8 cellular contexts compared by ENCODE assay signal in the genomic region with DNA sequence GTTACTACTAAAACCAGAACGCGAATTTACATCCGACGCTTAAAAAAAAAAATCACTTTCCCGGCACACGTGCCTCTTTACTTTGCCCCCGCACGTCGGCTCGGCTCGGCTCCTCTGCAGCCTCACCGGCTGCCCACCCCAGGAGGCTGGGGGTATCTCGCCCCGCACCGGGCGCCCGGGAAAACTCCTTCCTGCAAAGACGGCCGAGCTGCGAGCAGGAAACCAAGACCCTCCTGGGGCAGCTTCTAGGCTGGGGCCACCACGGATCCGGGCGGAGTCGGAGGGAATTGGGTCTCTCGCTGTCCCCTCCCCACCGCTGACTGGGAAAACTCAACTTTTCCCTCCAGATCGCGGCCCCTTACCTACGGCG. TPM values are rescaled to one million over a fixed set of nuclear protein-coding genes. Genes with fewer than 3 reads are reported as not detected.
DNase-seq lines count a peak whose midpoint lies in the region; ATAC-seq and TF ChIP-seq lines count a peak whose summit lies in the region.

No MANE protein-coding gene starts in this region.

- H3K27me3 ChIP-seq in Peyer's patch: no peaks in the 10 kb centered on the region
- H3K27me3 ChIP-seq in naive thymus-derived CD4-positive, alpha-beta T cell (ENCODE audit: control insufficient read depth in 2 of 2, insufficient read depth in 2 of 2, low read length in 2 of 2): peaks cover 0 to 4% of the 10 kb centered on the region in 2 donors

- no peaks in the 10 kb centered on the region for H3K9me3 Mint-ChIP-seq in endothelial cell (ENCODE audit: unreplicated experiment)
- no peaks in the 10 kb centered on the region for H3K9me3 Mint-ChIP-seq in naive thymus-derived CD4-positive, alpha-beta T cell

- H3K4me1 ChIP-seq in Peyer's patch: peaks cover 0 to 37% (median 0%) of the 10 kb centered on the region in 4 donors
- H3K4me1 ChIP-seq in naive thymus-derived CD4-positive, alpha-beta T cell (ENCODE audit: control insufficient read depth in 2 of 2, insufficient read depth in 2 of 2, low read length in 2 of 2): no peaks in the 10 kb centered on the region

- DNase-seq in AG09309 (ENCODE audit: low read depth) (no peak), Peyer's patch (peak in 1 of 3 donors; percentile 68), endothelial cell (ENCODE audit: low spot score) (no peak)
- peak in 2 of 9 donors; percentile 8 to 33 for DNase-seq in naive thymus-derived CD4-positive, alpha-beta T cell
- no peak for DNase-seq in effector CD4-positive, alpha-beta T cell

- peaks cover 0 to 6% (median 0%) of the 10 kb centered on the region in 3 donors for H3K36me3 ChIP-seq in Peyer's patch
- H3K36me3 ChIP-seq in naive thymus-derived CD4-positive, alpha-beta T cell (ENCODE audit: control insufficient read depth in 2 of 3, insufficient read depth in 3 of 3, low read length in 3 of 3): no peaks in the 10 kb centered on the region

- H3K4me3 Mint-ChIP-seq in endothelial cell (ENCODE audit: unreplicated experiment): peak overlapping the region; percentile 99
- H3K4me3 Mint-ChIP-seq in naive thymus-derived CD4-positive, alpha-beta T cell: peak overlapping the region; percentile 74 to 95 (median 88)

- CTCF ChIA-PET in naive thymus-derived CD4-positive, alpha-beta T cell (lab: Charles Lee): no interaction called here

- intact Hi-C loops in naive thymus-derived CD4-positive, alpha-beta T cell (cut with micrococcal nuclease): loop anchor here (2.0 to 5.0 kb wide), 2 partner anchors 40 to 41 kb away; a partner anchor contains a TSS

- no peak for TF ChIP-seq POLR2A in Peyer's patch (IDR thresholded peaks at IDR 0.05)

- H3K27ac Mint-ChIP-seq in endothelial cell (ENCODE audit: unreplicated experiment): peak overlapping the region; percentile 96
- no peak overlapping the region for H3K27ac Mint-ChIP-seq in naive thymus-derived CD4-positive, alpha-beta T cell

- TF ChIP-seq CTCF in AG09309 (IDR thresholded peaks at IDR 0.05; ENCODE audit: control insufficient read depth, insufficient read depth, low read depth, low read length, missing control alignments): no peak
- TF ChIP-seq CTCF in Peyer's patch (IDR thresholded peaks at IDR 0.05): no peak
- TF ChIP-seq CTCF in endothelial cell (IDR thresholded peaks at IDR 0.05; ENCODE audit: unreplicated experiment): no peak

- POLR2A ChIA-PET in naive thymus-derived CD4-positive, alpha-beta T cell (lab: Charles Lee): no interaction called here

- H3K27ac ChIP-seq in Peyer's patch: peak overlapping the region; percentile 43 to 95 (median 87)
- H3K27ac ChIP-seq in naive thymus-derived CD4-positive, alpha-beta T cell (ENCODE audit: low read depth, low read length): no peak overlapping the region

- H3K4me3 ChIP-seq in AG09309 (ENCODE audit: control insufficient read depth, low read depth, low read length) (peak overlapping the region; percentile 74), Peyer's patch (peak overlapping the region; percentile 56 to 95 (median 74))
- peak overlapping the region; percentile 54 for H3K4me3 ChIP-seq in naive thymus-derived CD4-positive, alpha-beta T cell (ENCODE audit: low read length)

- H3K4me1 Mint-ChIP-seq in endothelial cell (ENCODE audit: unreplicated experiment): peaks cover 15% of the 10 kb centered on the region
- peaks cover 5 to 10% (median 9%) of the 10 kb centered on the region in 7 donors for H3K4me1 Mint-ChIP-seq in naive thymus-derived CD4-positive, alpha-beta T cell

- no peaks in the 10 kb centered on the region for H3K9me3 ChIP-seq in Peyer's patch
- H3K9me3 ChIP-seq in naive thymus-derived CD4-positive, alpha-beta T cell (ENCODE audit: control insufficient read depth in 2 of 3, low read length in 3 of 3): no peaks in the 10 kb centered on the region

- peaks cover 6% of the 10 kb centered on the region for H3K27me3 Mint-ChIP-seq in endothelial cell (ENCODE audit: unreplicated experiment)
- H3K27me3 Mint-ChIP-seq in naive thymus-derived CD4-positive, alpha-beta T cell: peaks cover 15 to 28% (median 18%) of the 10 kb centered on the region in 5 donors

- peaks cover 5% of the 10 kb centered on the region for H3K36me3 Mint-ChIP-seq in endothelial cell (ENCODE audit: low read depth, unreplicated experiment)
- H3K36me3 Mint-ChIP-seq in naive thymus-derived CD4-positive, alpha-beta T cell: peaks cover 0 to 3% (median 0%) of the 10 kb centered on the region in 5 donors

- ATAC-seq in GM21390 (IDR thresholded peaks at IDR 0.05; ENCODE audit: unreplicated experiment): peak; percentile 15
- peak; percentile 18 for ATAC-seq in naive thymus-derived CD4-positive, alpha-beta T cell
- ATAC-seq in HG03460 (IDR thresholded peaks at IDR 0.05; ENCODE audit: unreplicated experiment): no peak
- no peak for ATAC-seq in GM21723 (IDR thresholded peaks at IDR 0.05; ENCODE audit: unreplicated experiment)

RNA-seq across cellular contexts. Expression of a gene that starts 0.6 kb away (rescaled TPM):
- total RNA-seq in Peyer's patch: 100 to 1,000 TPM in 3 of 4 donors, 10 to 100 TPM in 1; 72.6 to 342 (median 208) TPM
- total RNA-seq in endothelial cell (ENCODE audit: unreplicated experiment): 65.0 TPM
- total RNA-seq in naive thymus-derived CD4-positive, alpha-beta T cell: 1 to 10 TPM; 3.9 to 8.5 (median 5.3) TPM
- polyA plus RNA-seq in naive thymus-derived CD4-positive, alpha-beta T cell: 1 to 10 TPM; 1.5 to 5.5 TPM

RNA-seq across cellular contexts. Expression of a gene that starts 32.7 kb away (rescaled TPM):
- total RNA-seq in Peyer's patch: 1,000 to 10,000 TPM in 1 of 4 donors, 100 to 1,000 TPM in 3; 465 to 1,340 (median 591) TPM
- total RNA-seq in endothelial cell (ENCODE audit: unreplicated experiment): 138 TPM
- 100 to 1,000 TPM in 1 of 5 experiments, 10 to 100 TPM in 4; 73.8 to 109 (median 91.1) TPM for total RNA-seq in naive thymus-derived CD4-positive, alpha-beta T cell
- 100 to 1,000 TPM; 314 to 343 TPM for polyA plus RNA-seq in naive thymus-derived CD4-positive, alpha-beta T cell

RNA-seq across cellular contexts. Expression of a gene that starts 42.2 kb away (rescaled TPM):
- total RNA-seq in Peyer's patch (100 to 1,000 TPM in 3 of 4 donors, 10 to 100 TPM in 1; 76.7 to 146 (median 110) TPM), endothelial cell (ENCODE audit: unreplicated experiment) (76.7 TPM)
- total RNA-seq in naive thymus-derived CD4-positive, alpha-beta T cell: 10 to 100 TPM; 12.2 to 52.2 (median 19.1) TPM
- 10 to 100 TPM; 10.2 to 10.6 TPM for polyA plus RNA-seq in naive thymus-derived CD4-positive, alpha-beta T cell

Comparison
In these comparisons a context has a peak if more than half of its experiments do, and no peak if none do; other contexts are left out.
1. ATAC-seq: peak in GM21390 (single experiment) and naive thymus-derived CD4-positive, alpha-beta T cell (single experiment); none in HG03460 (single experiment) and GM21723 (single experiment).
2. Peak in every context shown above with its lines, with median percentiles within 50 percentile points of each other: H3K4me3 ChIP-seq.